ENCODE assay signal across 18 cellular contexts in genomic region chr9:103899836-103900235, GRCh38.
"Had no signal": no experiment of that assay in that cellular context is flagged by ENCODE, and none has a peak within 500 bp of the region (broad histone marks: within the 10 kb centered on the region; RNA-seq: fewer than 3 reads in every experiment).

No MANE protein-coding gene starts in this region.

- H3K36me3 ChIP-seq: heart left ventricle, right atrium auricular region, stomach, thoracic aorta, transverse colon had no signal

- H3K4me1 ChIP-seq: heart left ventricle, right atrium auricular region, stomach, transverse colon had no signal

- H3K9me3 ChIP-seq: heart left ventricle, right atrium auricular region, stomach, thoracic aorta, transverse colon had no signal

- H3K27ac ChIP-seq: dorsolateral prefrontal cortex, heart left ventricle, right atrium auricular region, stomach, thoracic aorta, transverse colon had no signal

- H3K27me3 ChIP-seq: dorsolateral prefrontal cortex, heart left ventricle, right atrium auricular region, stomach, transverse colon had no signal

- DNase-seq: cortex of kidney; dorsolateral prefrontal cortex; effector CD8-positive, alpha-beta T cell; foreskin melanocyte; heart left ventricle; hippocampal formation; left colon; mesendoderm; naive B cell; posterior cingulate gyrus; small intestine; stimulated activated CD4-positive, alpha-beta T cell treated with anti-CD3 and anti-CD28 coated beads, Interleukin-12 subunit alpha, Interleukin-12 subunit beta, amount 100 ng/mL, for 4 hours; stimulated activated naive CD4-positive, alpha-beta T cell; stomach; substantia nigra; transverse colon had no signal

- ATAC-seq: heart left ventricle, left colon had no signal

- H3K4me3 ChIP-seq: dorsolateral prefrontal cortex, heart left ventricle, right atrium auricular region, stomach, thoracic aorta, transverse colon had no signal
